In genomic region chr15:101244889-101245668, GRCh38 we compare ENCODE assay signal across 14 cellular contexts. TPM values are rescaled to one million over a fixed set of nuclear protein-coding genes. Genes with fewer than 3 reads are reported as not detected.
DNase-seq lines count a peak whose midpoint lies in the region; ATAC-seq and TF ChIP-seq lines count a peak whose summit lies in the region.
"Had no signal": no experiment of that assay in that cellular context is flagged by ENCODE, and none has a peak within 500 bp of the region (broad histone marks: within the 10 kb centered on the region; RNA-seq: fewer than 3 reads in every experiment).

No MANE protein-coding gene starts in this region.

- TF ChIP-seq CTCF in AG04450 (IDR thresholded peaks at IDR 0.05; ENCODE audit: low read depth, low read length) (no peak), DOHH2 (IDR thresholded peaks at IDR 0.05; ENCODE audit: low read depth, low read length, poor library complexity, severe bottlenecking) (no peak), mesothelial cell of epicardium (IDR thresholded peaks at IDR 0.05; ENCODE audit: unreplicated experiment) (no peak), upper lobe of left lung (IDR thresholded peaks at IDR 0.05) (no peak)

- H3K27me3 ChIP-seq in AG04450 (ENCODE audit: control insufficient read depth, insufficient read depth, low read length) (no peaks in the 10 kb centered on the region), DOHH2 (ENCODE audit: control insufficient read depth, low read length) (no peaks in the 10 kb centered on the region), upper lobe of left lung (no peaks in the 10 kb centered on the region)
- H3K27me3 ChIP-seq: dorsolateral prefrontal cortex, gastrocnemius medialis, neural progenitor cell had no signal

- H3K27ac Mint-ChIP-seq in activated T-helper 1 cell treated with anti-CD3 and anti-CD28 coated beads, Interleukin-12 subunit alpha, Interleukin-12 subunit beta, Interleukin-2, Interleukin-4 antibody, amounts not matched to agents 30 ng/mL and 10 ng/mL and 1 ng/mL, durations not matched to agents 14 hours and 24 hours and 36 hours = peak overlapping the region; percentile 42
- H3K27ac Mint-ChIP-seq in mesothelial cell of epicardium = peak overlapping the region; percentile 0
- H3K27ac Mint-ChIP-seq: neural progenitor cell had no signal

- H3K9me2 ChIP-seq in DOHH2 (replicated peaks; ENCODE audit: control insufficient read depth, low read length) = no peaks in the 10 kb centered on the region

- H3K36me3 ChIP-seq in DOHH2 (ENCODE audit: control insufficient read depth, low read length) (peaks cover 15% of the 10 kb centered on the region), upper lobe of left lung (no peaks in the 10 kb centered on the region)
- H3K36me3 ChIP-seq: gastrocnemius medialis, neural progenitor cell had no signal

- H3K4me3 Mint-ChIP-seq in activated T-helper 1 cell treated with anti-CD3 and anti-CD28 coated beads, Interleukin-12 subunit alpha, Interleukin-12 subunit beta, Interleukin-2, Interleukin-4 antibody, amounts not matched to agents 30 ng/mL and 10 ng/mL and 1 ng/mL, durations not matched to agents 14 hours and 24 hours and 36 hours = peak overlapping the region; percentile 60
- H3K4me3 Mint-ChIP-seq in mesothelial cell of epicardium = no peak overlapping the region
- H3K4me3 Mint-ChIP-seq: neural progenitor cell had no signal

- H3F3A ChIP-seq in DOHH2 (ENCODE audit: control insufficient read depth, insufficient read depth) = peaks cover 7% of the 10 kb centered on the region; the same call in 1 of the 2 replicates

- no peak for TF ChIP-seq EP300 in upper lobe of left lung (IDR thresholded peaks at IDR 0.05)

- H3K27ac ChIP-seq in AG04450 (ENCODE audit: low read depth, low read length) = peak overlapping the region; percentile 42
- H3K27ac ChIP-seq in DOHH2 (ENCODE audit: low read depth, low read length) = no peak overlapping the region
- peak overlapping the region in 2 of 4 donors; percentile 77 to 81 for H3K27ac ChIP-seq in upper lobe of left lung
- H3K27ac ChIP-seq: neural progenitor cell had no signal

- CTCF ChIA-PET in AG04450 (lab: Charles Lee) = interaction anchor here (1.0 to 1.7 kb wide), 5 partner anchors 13 to 238 kb away, joined by 3 to 5 read pairs (median 4); no protein-coding TSS in a partner anchor

- DNase-seq in AG04450 (ENCODE audit: low read depth, low spot score) = no peak
- DNase-seq in activated T-helper 1 cell treated with anti-CD3 and anti-CD28 coated beads, Interleukin-12 subunit alpha, Interleukin-12 subunit beta, Interleukin-2, Interleukin-4 antibody, amounts not matched to agents 30 ng/mL and 10 ng/mL and 1 ng/mL, durations not matched to agents 14 hours and 24 hours and 36 hours (ENCODE audit: low spot score) = no peak
- no peak for DNase-seq in mesothelial cell of epicardium (ENCODE audit: low spot score in 2 of 2, unreplicated experiment in 2 of 2)
- no peak for DNase-seq in NCI-H1694 treated with DMSO at 0.1 percent for 48 hours (lab: John Stamatoyannopoulos, UW)
- DNase-seq in islet precursor cell = no peak
- no peak for DNase-seq in upper lobe of left lung
- DNase-seq in SK-N-DZ (ENCODE audit: low spot score) = no peak
- DNase-seq: activated naive CD4-positive, alpha-beta T cell treated with Interleukin-2 at 50 U/mL for 16 hours; dorsolateral prefrontal cortex; gastrocnemius medialis; GOT3 had no signal

- no peak for TF ChIP-seq POLR2A in upper lobe of left lung (IDR thresholded peaks at IDR 0.05)

- 92 to 93% methylated on average over 14 of the region's 14 CpGs for WGBS in upper lobe of left lung, 2 donors

- H3K9me3 ChIP-seq in AG04450 (ENCODE audit: control insufficient read depth, insufficient read depth, low read length) (no peaks in the 10 kb centered on the region), DOHH2 (ENCODE audit: control insufficient read depth, insufficient read depth, low read length) (no peaks in the 10 kb centered on the region), upper lobe of left lung (no peaks in the 10 kb centered on the region)
- H3K9me3 ChIP-seq: gastrocnemius medialis had no signal

- H3K36me3 Mint-ChIP-seq in activated T-helper 1 cell treated with anti-CD3 and anti-CD28 coated beads, Interleukin-12 subunit alpha, Interleukin-12 subunit beta, Interleukin-2, Interleukin-4 antibody, amounts not matched to agents 30 ng/mL and 10 ng/mL and 1 ng/mL, durations not matched to agents 14 hours and 24 hours and 36 hours (ENCODE audit: low read depth) = peaks cover 56% of the 10 kb centered on the region
- H3K36me3 Mint-ChIP-seq in mesothelial cell of epicardium = peaks cover 4% of the 10 kb centered on the region

- no peak for ATAC-seq in upper lobe of left lung (ENCODE audit: low FRiP score in 2 of 2)
- ATAC-seq: gastrocnemius medialis, Panc1 had no signal

- POLR2A ChIA-PET in AG04450 (lab: Yijun Ruan, JAX) = no interaction called here

- peaks cover 66% of the 10 kb centered on the region for H3K4me1 ChIP-seq in DOHH2 (ENCODE audit: control insufficient read depth, low read length)
- peaks cover 70 to 98% (median 79%) of the 10 kb centered on the region in 4 donors for H3K4me1 ChIP-seq in upper lobe of left lung

- intact Hi-C loops in activated T-helper 1 cell treated with anti-CD3 and anti-CD28 coated beads, Interleukin-12 subunit alpha, Interleukin-12 subunit beta, Interleukin-2, Interleukin-4 antibody, amounts not matched to agents 30 ng/mL and 10 ng/mL and 1 ng/mL, durations not matched to agents 14 hours and 24 hours and 36 hours (cut with micrococcal nuclease) = loop anchor here (5.0 kb wide), 1 partner anchor 643 kb away; the partner anchor contains the start of genes ASB7 and LINS1

- H3K4me2 ChIP-seq in DOHH2 (ENCODE audit: low read length) = peak overlapping the region; percentile 7
- H3K4me2 ChIP-seq: neural progenitor cell had no signal

- H3K4me3 ChIP-seq in AG04450 (ENCODE audit: low read depth, low read length) (peak overlapping the region; percentile 17; the same call in 1 of the 2 replicates), DOHH2 (ENCODE audit: low read length) (no peak overlapping the region), upper lobe of left lung (no peak overlapping the region)
- H3K4me3 ChIP-seq: gastrocnemius medialis, neural progenitor cell had no signal

- no peaks in the 10 kb centered on the region for H3K27me3 Mint-ChIP-seq in activated T-helper 1 cell treated with anti-CD3 and anti-CD28 coated beads, Interleukin-12 subunit alpha, Interleukin-12 subunit beta, Interleukin-2, Interleukin-4 antibody, amounts not matched to agents 30 ng/mL and 10 ng/mL and 1 ng/mL, durations not matched to agents 14 hours and 24 hours and 36 hours (ENCODE audit: insufficient read depth)
- no peaks in the 10 kb centered on the region for H3K27me3 Mint-ChIP-seq in mesothelial cell of epicardium (ENCODE audit: low read depth)

- peaks cover 99% of the 10 kb centered on the region for H3K4me1 Mint-ChIP-seq in activated T-helper 1 cell treated with anti-CD3 and anti-CD28 coated beads, Interleukin-12 subunit alpha, Interleukin-12 subunit beta, Interleukin-2, Interleukin-4 antibody, amounts not matched to agents 30 ng/mL and 10 ng/mL and 1 ng/mL, durations not matched to agents 14 hours and 24 hours and 36 hours (ENCODE audit: low read depth)
- H3K4me1 Mint-ChIP-seq in mesothelial cell of epicardium = peaks cover 66% of the 10 kb centered on the region

- peaks cover 28% of the 10 kb centered on the region; the same call in 1 of the 2 replicates for H4K20me1 ChIP-seq in DOHH2 (ENCODE audit: control insufficient read depth, insufficient read depth, low read depth, low read length)

- peaks cover 96% of the 10 kb centered on the region for H3K79me2 ChIP-seq in DOHH2 (ENCODE audit: control insufficient read depth, low read length)

- no peaks in the 10 kb centered on the region for H3K9me3 Mint-ChIP-seq in activated T-helper 1 cell treated with anti-CD3 and anti-CD28 coated beads, Interleukin-12 subunit alpha, Interleukin-12 subunit beta, Interleukin-2, Interleukin-4 antibody, amounts not matched to agents 30 ng/mL and 10 ng/mL and 1 ng/mL, durations not matched to agents 14 hours and 24 hours and 36 hours
- H3K9me3 Mint-ChIP-seq in mesothelial cell of epicardium = no peaks in the 10 kb centered on the region
- H3K9me3 Mint-ChIP-seq: neural progenitor cell had no signal

RNA-seq across cellular contexts. Expression of gene CHSY1, which starts 6.8 kb away (rescaled TPM):
- 44.6 and 49.2 TPM in 2 replicates for polyA plus RNA-seq in AG04450 (2011; rRNA removed)
- 40.1 and 49.5 TPM in 2 replicates for polyA minus RNA-seq in AG04450 (2011; rRNA and poly(A)+ RNA removed)
- total RNA-seq in activated T-helper 1 cell treated with anti-CD3 and anti-CD28 coated beads, Interleukin-12 subunit alpha, Interleukin-12 subunit beta, Interleukin-2, Interleukin-4 antibody, amounts not matched to agents 30 ng/mL and 10 ng/mL and 1 ng/mL, durations not matched to agents 14 hours and 24 hours and 36 hours = 76.3 and 78.0 TPM in 2 replicates
- total RNA-seq in mesothelial cell of epicardium (65.1 to 71.6 TPM (median 69.3 TPM) in 3 replicates), upper lobe of left lung (10 to 100 TPM; 12.4 to 38.3 (median 23.7) TPM)
- 13.0 and 14.0 TPM in 2 replicates for polyA plus RNA-seq in SK-N-DZ (2014; cell fraction: cytosol; rRNA removed)
- 5.8 and 7.6 TPM in 2 replicates for polyA plus RNA-seq in SK-N-DZ (2014; cell fraction: nucleus; rRNA removed)

RNA-seq across cellular contexts. Expression of gene SELENOS, which starts 32.2 kb away (rescaled TPM):
- 79.9 and 100 TPM in 2 replicates for polyA plus RNA-seq in AG04450 (2011; rRNA removed)
- polyA minus RNA-seq in AG04450 (2011; rRNA and poly(A)+ RNA removed) = 28.4 and 33.7 TPM in 2 replicates
- 47.4 and 53.0 TPM in 2 replicates for total RNA-seq in activated T-helper 1 cell treated with anti-CD3 and anti-CD28 coated beads, Interleukin-12 subunit alpha, Interleukin-12 subunit beta, Interleukin-2, Interleukin-4 antibody, amounts not matched to agents 30 ng/mL and 10 ng/mL and 1 ng/mL, durations not matched to agents 14 hours and 24 hours and 36 hours
- 38.1 to 45.2 TPM (median 44.7 TPM) in 3 replicates for total RNA-seq in mesothelial cell of epicardium
- 100 to 1,000 TPM in 2 of 6 donors, 10 to 100 TPM in 4; 48.2 to 106 (median 78.2) TPM for total RNA-seq in upper lobe of left lung
- polyA plus RNA-seq in SK-N-DZ (2014; cell fraction: cytosol; rRNA removed) = 102 and 112 TPM in 2 replicates
- polyA plus RNA-seq in SK-N-DZ (2014; cell fraction: nucleus; rRNA removed) = 59.7 and 105 TPM in 2 replicates

RNA-seq across cellular contexts. Expression of gene SNRPA1, which starts 50.0 kb away (rescaled TPM):
- polyA plus RNA-seq in AG04450 (2011; rRNA removed) = 46.4 and 57.0 TPM in 2 replicates
- 11.8 and 20.5 TPM in 2 replicates for polyA minus RNA-seq in AG04450 (2011; rRNA and poly(A)+ RNA removed)
- 176 and 184 TPM in 2 replicates for total RNA-seq in activated T-helper 1 cell treated with anti-CD3 and anti-CD28 coated beads, Interleukin-12 subunit alpha, Interleukin-12 subunit beta, Interleukin-2, Interleukin-4 antibody, amounts not matched to agents 30 ng/mL and 10 ng/mL and 1 ng/mL, durations not matched to agents 14 hours and 24 hours and 36 hours
- total RNA-seq in mesothelial cell of epicardium (82.2 to 86.2 TPM (median 82.8 TPM) in 3 replicates), upper lobe of left lung (10 to 100 TPM; 32.1 to 53.4 (median 40.2) TPM)
- 13.0 and 29.3 TPM in 2 replicates for polyA plus RNA-seq in SK-N-DZ (2014; cell fraction: cytosol; rRNA removed)
- polyA plus RNA-seq in SK-N-DZ (2014; cell fraction: nucleus; rRNA removed) = 37.4 and 83.8 TPM in 2 replicates
